ENCODE assay signal across 8 cellular contexts in genomic region chr11:12090061-12090572, GRCh38. TPM values are rescaled to one million over a fixed set of nuclear protein-coding genes. Genes with fewer than 3 reads are reported as not detected.
DNase-seq lines count a peak whose midpoint lies in the region; ATAC-seq lines count a peak whose summit lies in the region.

No MANE protein-coding gene starts in this region.

- DNase-seq in CD1c-positive myeloid dendritic cell (ENCODE audit: extremely low spot score): peak; percentile 87
- DNase-seq in KBM-7: peak; percentile 91
- DNase-seq in memory B cell (ENCODE audit: low spot score in 2 of 2): no peak
- DNase-seq in activated CD4-positive, CD25-positive, alpha-beta regulatory T cell (lab: John Stamatoyannopoulos, UW): no peak
- no peak for DNase-seq in NCI-H446 (lab: John Stamatoyannopoulos, UW)
- DNase-seq in cerebellar nuclear complex (lab: John Stamatoyannopoulos, UW): no peak
- no peak for DNase-seq in activated gamma-delta T cell treated with Interleukin-2 at 50 U/mL for 16 hours

- no peaks in the 10 kb centered on the region for H3K36me3 Mint-ChIP-seq in activated T-helper 17 cell treated with anti-CD3 and anti-CD28 coated beads, Interleukin-2, amount 50 U/mL, for 72 hours (ENCODE audit: low read depth)
- H3K36me3 Mint-ChIP-seq in memory B cell: no peaks in the 10 kb centered on the region

- H3K9me3 Mint-ChIP-seq in activated T-helper 17 cell treated with anti-CD3 and anti-CD28 coated beads, Interleukin-2, amount 50 U/mL, for 72 hours: no peaks in the 10 kb centered on the region
- no peaks in the 10 kb centered on the region for H3K9me3 Mint-ChIP-seq in memory B cell

- no peaks in the 10 kb centered on the region for H3K27me3 Mint-ChIP-seq in activated T-helper 17 cell treated with anti-CD3 and anti-CD28 coated beads, Interleukin-2, amount 50 U/mL, for 72 hours
- H3K27me3 Mint-ChIP-seq in memory B cell: peaks cover 17% of the 10 kb centered on the region

- ATAC-seq in activated T-helper 17 cell treated with anti-CD3 and anti-CD28 coated beads, Interleukin-2, amount 50 U/mL, for 72 hours (replicated peaks): no peak
- ATAC-seq in memory B cell (ENCODE audit: low read depth): peak; percentile 15

- H3K27ac Mint-ChIP-seq in activated T-helper 17 cell treated with anti-CD3 and anti-CD28 coated beads, Interleukin-2, amount 50 U/mL, for 72 hours: peak overlapping the region; percentile 84
- no peak overlapping the region for H3K27ac Mint-ChIP-seq in memory B cell

- peak overlapping the region; percentile 72 for H3K4me3 Mint-ChIP-seq in activated T-helper 17 cell treated with anti-CD3 and anti-CD28 coated beads, Interleukin-2, amount 50 U/mL, for 72 hours
- no peak overlapping the region for H3K4me3 Mint-ChIP-seq in memory B cell

- in situ Hi-C loops in KBM-7 (cut with MboI; ENCODE audit: low pct_unique_long_range_greater_than_20kb, low sequenced_read_pairs): no loop called here

- H3K4me1 Mint-ChIP-seq in activated T-helper 17 cell treated with anti-CD3 and anti-CD28 coated beads, Interleukin-2, amount 50 U/mL, for 72 hours: peaks cover 37% of the 10 kb centered on the region
- peaks cover 11% of the 10 kb centered on the region for H3K4me1 Mint-ChIP-seq in memory B cell

RNA-seq across cellular contexts. Expression of gene MICAL2, which starts 20.3 kb away (rescaled TPM):
- 100 to 1,000 TPM; 127 to 253 TPM for total RNA-seq in activated T-helper 17 cell treated with anti-CD3 and anti-CD28 coated beads, Interleukin-2, amount 50 U/mL, for 72 hours

Comparison
In these comparisons a context has a peak if more than half of its experiments do, and no peak if none do; other contexts are left out.
1. DNase-seq: peak in CD1c-positive myeloid dendritic cell (single experiment) and KBM-7 (single experiment); none in memory B cell (0 of 2), activated CD4-positive, CD25-positive, alpha-beta regulatory T cell (0 of 4), NCI-H446 (0 of 2), cerebellar nuclear complex (0 of 2) and activated gamma-delta T cell treated with Interleukin-2 at 50 U/mL for 16 hours (single experiment).